In the genomic region with DNA sequence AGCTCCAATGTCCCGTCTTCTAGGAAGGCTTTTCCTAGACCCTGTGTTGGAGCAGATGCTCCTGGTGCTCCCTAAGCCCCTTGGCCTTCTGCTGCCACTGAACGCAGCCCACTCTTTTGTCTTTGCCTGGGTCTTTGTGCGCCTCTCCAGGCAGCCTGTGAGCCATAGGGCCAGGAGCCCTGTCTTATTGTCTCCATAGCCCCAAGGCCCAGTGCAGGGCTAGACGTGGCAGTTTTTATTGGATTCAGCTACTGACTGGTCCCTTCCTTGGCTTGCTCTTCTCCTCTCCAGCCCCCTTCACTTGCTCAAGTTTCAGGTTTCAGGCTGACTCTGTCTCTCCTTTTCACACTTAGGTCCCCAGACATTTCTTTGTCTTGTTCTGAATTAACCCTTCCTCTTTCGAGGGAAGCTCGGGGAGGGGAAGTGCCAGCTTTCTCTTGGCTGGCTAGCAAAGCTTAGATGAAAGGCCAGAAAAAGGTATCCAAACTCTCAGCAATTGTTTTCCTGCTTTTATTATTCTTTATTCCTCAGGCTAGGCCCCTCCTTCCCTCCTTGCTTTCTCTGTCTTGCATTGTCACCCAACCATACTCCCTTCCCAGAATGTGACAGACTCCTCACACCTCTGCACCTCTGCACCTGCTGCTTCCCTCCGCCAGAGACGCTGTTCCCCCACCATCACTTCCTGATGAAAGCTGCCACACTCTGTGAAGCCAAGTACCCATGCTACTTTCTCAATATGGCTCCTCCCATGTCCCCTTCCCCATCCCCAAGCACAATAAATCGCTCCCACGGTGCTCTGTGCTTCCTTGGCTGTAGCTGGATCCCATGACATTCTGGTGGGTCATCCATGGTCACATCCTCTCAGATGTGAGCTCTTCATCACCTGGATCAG, we compare ENCODE assay signal across 10 cellular contexts.
DNase-seq lines count a peak whose midpoint lies in the region; ATAC-seq and TF ChIP-seq lines count a peak whose summit lies in the region.
"Had no signal": no experiment of that assay in that cellular context is flagged by ENCODE, and none has a peak within 500 bp of the region (broad histone marks: within the 10 kb centered on the region; RNA-seq: fewer than 3 reads in every experiment).

No MANE protein-coding gene starts in this region.

- no peaks in the 10 kb centered on the region for H3K79me2 ChIP-seq in MM.1S (ENCODE audit: low read length)

- peaks cover 80% of the 10 kb centered on the region for H3K4me1 Mint-ChIP-seq in nephron progenitor cell

- no peaks in the 10 kb centered on the region for H3K36me3 ChIP-seq in MM.1S (replicated peaks; ENCODE audit: insufficient read depth, low read length)

- no peak overlapping the region for H3K9ac ChIP-seq in MM.1S (ENCODE audit: low read length)

- ATAC-seq in GM18858 (IDR thresholded peaks at IDR 0.05; ENCODE audit: unreplicated experiment) (peak; percentile 84), GM21723 (IDR thresholded peaks at IDR 0.05; ENCODE audit: unreplicated experiment) (peak; percentile 72)
- ATAC-seq: effector memory CD8-positive, alpha-beta T cell had no signal

- H3F3A ChIP-seq in MM.1S (ENCODE audit: insufficient read depth, low read length), result peaks cover 11% of the 10 kb centered on the region

- H4K20me1 ChIP-seq in MM.1S (ENCODE audit: insufficient read depth, low read length), result no peaks in the 10 kb centered on the region

- H3K4me2 ChIP-seq in MM.1S (ENCODE audit: low read depth, low read length), result no peak overlapping the region

- TF ChIP-seq CTCF in MM.1S (IDR thresholded peaks at IDR 0.05; ENCODE audit: low read length) (peak; percentile 33), nephron progenitor cell (IDR thresholded peaks at IDR 0.05) (no peak)

- H3K4me3 ChIP-seq in MM.1S (ENCODE audit: low read length), result no peak overlapping the region

- H3K27ac Mint-ChIP-seq in nephron progenitor cell, result peak overlapping the region; percentile 83

- H3K36me3 Mint-ChIP-seq in nephron progenitor cell (ENCODE audit: low read depth), result no peaks in the 10 kb centered on the region

- DNase-seq in MM.1S (no peak), nephron progenitor cell (no peak), inferior parietal cortex (ENCODE audit: extremely low spot score) (no peak), RKO (ENCODE audit: low spot score) (no peak), NCI-H1694 treated with DMSO at 0.1 percent for 48 hours (lab: John Stamatoyannopoulos, UW) (no peak)
- DNase-seq: activated CD8-positive, alpha-beta memory T cell treated with anti-CD3 and anti-CD28 coated beads, Interleukin-2, amount 50 U/mL, for 48 hours; effector memory CD8-positive, alpha-beta T cell; NCI-H2029 treated with DMSO at 0.1 percent for 48 hours had no signal

- H3K9me2 ChIP-seq in MM.1S (replicated peaks; ENCODE audit: insufficient read depth, low read length), result no peaks in the 10 kb centered on the region

- peaks cover 4% of the 10 kb centered on the region for H3K27me3 Mint-ChIP-seq in nephron progenitor cell (ENCODE audit: low read depth, poor library complexity)

- H3K9me3 Mint-ChIP-seq in nephron progenitor cell, result no peaks in the 10 kb centered on the region
- H3K9me3 Mint-ChIP-seq: effector memory CD8-positive, alpha-beta T cell had no signal

- H3K27ac ChIP-seq in MM.1S (ENCODE audit: low read length), result no peak overlapping the region

- no peaks in the 10 kb centered on the region for H3K9me3 ChIP-seq in MM.1S (replicated peaks; ENCODE audit: insufficient read depth, low read length)

- H3K4me3 Mint-ChIP-seq in nephron progenitor cell, result no peak overlapping the region
- H3K4me3 Mint-ChIP-seq: effector memory CD8-positive, alpha-beta T cell had no signal

- peaks cover 36% of the 10 kb centered on the region for H3K4me1 ChIP-seq in MM.1S (ENCODE audit: low read length)

- no peaks in the 10 kb centered on the region for H3K27me3 ChIP-seq in MM.1S (replicated peaks; ENCODE audit: insufficient read depth, low read length)

- H2AFZ ChIP-seq in MM.1S (ENCODE audit: low read length), result no peak overlapping the region
